8 cellular contexts compared by ENCODE assay signal in genomic region chr16:2604016-2604369, GRCh38.
DNase-seq lines count a peak whose midpoint lies in the region; ATAC-seq and TF ChIP-seq lines count a peak whose summit lies in the region.
"Not testable (repeated sequence)": the region's sequence is repeated elsewhere in the genome, so short reads cannot be mapped to it uniquely, and the experiment has no call there.

No MANE protein-coding gene starts in this region.

- CTCF ChIA-PET in Calu3 (lab: Charles Lee): not testable (repeated sequence)

- TF ChIP-seq POLR2A in esophagus squamous epithelium (IDR thresholded peaks at IDR 0.05); ovary (IDR thresholded peaks at IDR 0.05); tibial nerve (IDR thresholded peaks at IDR 0.05): not testable (repeated sequence)

- peak overlapping the region; percentile 70; the same call in 1 of the 2 replicates for H3K9ac ChIP-seq in KMS-11

- peak overlapping the region; percentile 39; the same call in 1 of the 2 replicates for H3K27ac ChIP-seq in KMS-11
- H3K27ac ChIP-seq in esophagus squamous epithelium: peak overlapping the region; percentile 77 to 92 (median 86)
- H3K27ac ChIP-seq in left lung: peak overlapping the region in 1 of 2 donors; percentile 74
- H3K27ac ChIP-seq in ovary: not testable (repeated sequence)
- H3K27ac ChIP-seq in tibial nerve: peak overlapping the region; percentile 43 to 89 (median 74)

- H3K4me3 Mint-ChIP-seq in Calu3 (ENCODE audit: low read depth, unreplicated experiment): peak overlapping the region; percentile 99
- peak overlapping the region; percentile 97 for H3K4me3 Mint-ChIP-seq in T-helper 17 cell

- in situ Hi-C loops in astrocyte of the cerebellum (cut with HindIII; ENCODE audit: low sequenced_read_pairs): not testable (repeated sequence)

- not testable (repeated sequence) for H3K27me3 Mint-ChIP-seq in Calu3 (ENCODE audit: unreplicated experiment); T-helper 17 cell

- ATAC-seq in T-helper 17 cell (peak; percentile 14), left lung (peak; percentile 2)

- not testable (repeated sequence) for H3K27me3 ChIP-seq in KMS-11 (ENCODE audit: insufficient read depth, low read depth); esophagus squamous epithelium; left lung; ovary; tibial nerve

- not testable (repeated sequence) for TF ChIP-seq EP300 in ovary (IDR thresholded peaks at IDR 0.05); tibial nerve (IDR thresholded peaks at IDR 0.05)

- intact Hi-C loops in Calu3 (cut with micrococcal nuclease; ENCODE audit: unreplicated experiment); esophagus squamous epithelium (cut with DNase I); left lung (cut with DNase I); ovary (cut with DNase I): not testable (repeated sequence)

- peaks cover 32% of the 10 kb centered on the region for H3K79me2 ChIP-seq in KMS-11 (ENCODE audit: insufficient read depth, low read depth)

- peak overlapping the region; percentile 98 for H3K27ac Mint-ChIP-seq in Calu3 (ENCODE audit: unreplicated experiment)
- H3K27ac Mint-ChIP-seq in T-helper 17 cell: peak overlapping the region; percentile 93

- H3K9me3 Mint-ChIP-seq in Calu3 (ENCODE audit: low read depth, unreplicated experiment): not testable (repeated sequence)

- not testable (repeated sequence) for H4K20me1 ChIP-seq in KMS-11 (ENCODE audit: insufficient read depth)

- not testable (repeated sequence) for BruUV-seq in Calu3 (replicated peaks; lab: Mats Ljungman, UMichigan)

- H3K9me3 ChIP-seq in T-helper 17 cell (ENCODE audit: control insufficient read depth, low read length, poor library complexity, severe bottlenecking); esophagus squamous epithelium; left lung; ovary; tibial nerve: not testable (repeated sequence)

- TF ChIP-seq CTCF in Calu3 (IDR thresholded peaks at IDR 0.05; ENCODE audit: unreplicated experiment); KMS-11 (conservative IDR thresholded peaks at IDR 0.05; ENCODE audit: low read depth, low read length); astrocyte of the cerebellum (IDR thresholded peaks at IDR 0.05; ENCODE audit: low read depth, low read length, missing control alignments); esophagus squamous epithelium (IDR thresholded peaks at IDR 0.05); left lung (IDR thresholded peaks at IDR 0.05); ovary (IDR thresholded peaks at IDR 0.05); tibial nerve (IDR thresholded peaks at IDR 0.05): not testable (repeated sequence)

- DNase-seq in Calu3; T-helper 17 cell; astrocyte of the cerebellum (ENCODE audit: low read depth); esophagus squamous epithelium (lab: John Stamatoyannopoulos, UW); left lung; ovary; tibial nerve (ENCODE audit: low spot score in 2 of 2): not testable (repeated sequence)

- not testable (repeated sequence) for H3K4me3 ChIP-seq in KMS-11 (IDR thresholded peaks at IDR 0.05; ENCODE audit: insufficient read depth, low read depth, low read length)
- peak overlapping the region; percentile 96 for H3K4me3 ChIP-seq in astrocyte of the cerebellum (ENCODE audit: low read depth, low read length)
- H3K4me3 ChIP-seq in esophagus squamous epithelium: peak overlapping the region; percentile 82 to 98 (median 86)
- peak overlapping the region; percentile 84 to 94 for H3K4me3 ChIP-seq in left lung
- peak overlapping the region; percentile 85 for H3K4me3 ChIP-seq in ovary
- H3K4me3 ChIP-seq in tibial nerve: peak overlapping the region; percentile 82 to 98 (median 87)

- peak overlapping the region; percentile 66; the same call in 1 of the 2 replicates for H2AFZ ChIP-seq in KMS-11 (ENCODE audit: low read depth)

- H3K4me2 ChIP-seq in KMS-11: peak overlapping the region; percentile 94

- H3K4me1 ChIP-seq in KMS-11 (ENCODE audit: low read depth, poor library complexity, severe bottlenecking) (peaks cover 12% of the 10 kb centered on the region), esophagus squamous epithelium (peaks cover 0 to 31% (median 3%) of the 10 kb centered on the region in 3 donors), left lung (peaks cover 0 to 16% of the 10 kb centered on the region in 2 donors), tibial nerve (peaks cover 0 to 33% (median 0%) of the 10 kb centered on the region in 4 donors)
- not testable (repeated sequence) for H3K4me1 ChIP-seq in ovary (ENCODE audit: insufficient read depth)

- WGBS in esophagus squamous epithelium, 2 donors: 1 to 6% methylated on average over 12 of the region's 12 CpGs
- whole genome bisulfite sequencing in ovary, 3 donors: 1% methylated on average over 12 of the region's 12 CpGs
- WGBS in tibial nerve, 2 donors: 2 to 3% methylated on average over 12 of the region's 12 CpGs

- H3K36me3 ChIP-seq in KMS-11 (ENCODE audit: insufficient read depth); left lung; ovary; tibial nerve: not testable (repeated sequence)
- H3K36me3 ChIP-seq in esophagus squamous epithelium: peaks cover 0 to 16% (median 0%) of the 10 kb centered on the region in 3 donors

- H3K36me3 Mint-ChIP-seq in Calu3 (ENCODE audit: insufficient read depth, unreplicated experiment): peaks cover 22% of the 10 kb centered on the region
- not testable (repeated sequence) for H3K36me3 Mint-ChIP-seq in T-helper 17 cell (ENCODE audit: low read depth)

- not testable (repeated sequence) for H3K4me1 Mint-ChIP-seq in Calu3 (ENCODE audit: low read depth, unreplicated experiment)
- peaks cover 20% of the 10 kb centered on the region for H3K4me1 Mint-ChIP-seq in T-helper 17 cell
